25 cellular contexts compared by ENCODE assay signal in the genomic region with DNA sequence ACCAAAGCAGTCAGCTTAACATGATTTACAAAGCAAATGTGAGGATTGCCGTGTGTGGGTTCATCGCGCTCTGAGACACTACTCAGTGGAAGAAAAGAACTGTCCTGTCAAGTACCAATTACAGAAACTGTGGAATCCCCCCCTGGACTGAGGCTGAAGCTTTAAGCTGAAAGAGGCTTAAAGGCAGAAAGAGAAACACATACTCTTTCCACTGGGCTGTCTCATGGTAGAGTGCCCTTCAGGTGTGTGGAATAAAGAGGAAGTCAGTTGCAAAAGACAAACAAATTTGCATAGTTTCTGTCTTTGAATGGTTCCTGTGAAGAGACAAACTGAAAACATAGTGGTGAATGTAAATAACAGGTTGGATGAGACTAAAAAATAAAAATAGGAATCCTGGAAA.
DNase-seq lines count a peak whose midpoint lies in the region; ATAC-seq and TF ChIP-seq lines count a peak whose summit lies in the region.
"Had no signal": no experiment of that assay in that cellular context is flagged by ENCODE, and none has a peak within 500 bp of the region (broad histone marks: within the 10 kb centered on the region; RNA-seq: fewer than 3 reads in every experiment).

No MANE protein-coding gene starts in this region.

- TF ChIP-seq POLR2A in esophagus muscularis mucosa (IDR thresholded peaks at IDR 0.05; ENCODE audit: low read depth): no peak

- no peaks in the 10 kb centered on the region for H3K4me1 ChIP-seq in esophagus muscularis mucosa
- H3K4me1 ChIP-seq: breast epithelium, heart right ventricle, psoas muscle, transverse colon had no signal

- H3K36me3 ChIP-seq in H7 (replicated peaks; ENCODE audit: control insufficient read depth, insufficient read depth, low read length) (no peaks in the 10 kb centered on the region), esophagus muscularis mucosa (no peaks in the 10 kb centered on the region)
- H3K36me3 ChIP-seq: breast epithelium, heart right ventricle, transverse colon had no signal

- ATAC-seq in GM19351 (IDR thresholded peaks at IDR 0.05; ENCODE audit: unreplicated experiment) (peak; percentile 73), HG03342 (IDR thresholded peaks at IDR 0.05; ENCODE audit: unreplicated experiment) (peak; percentile 77), HG03135 (IDR thresholded peaks at IDR 0.05; ENCODE audit: unreplicated experiment) (no peak)
- ATAC-seq: heart right ventricle, left lobe of liver, psoas muscle had no signal

- H3K27ac ChIP-seq in esophagus muscularis mucosa (replicated peaks in 1 of 4): no peak overlapping the region
- H3K27ac ChIP-seq: breast epithelium, heart right ventricle, psoas muscle, transverse colon, VCaP had no signal

- H3K9me3 ChIP-seq in esophagus muscularis mucosa: peaks cover 0 to 6% (median 0%) of the 10 kb centered on the region in 4 donors
- H3K9me3 ChIP-seq: psoas muscle, transverse colon had no signal

- 73% methylated on average over 3 of the region's 3 CpGs for WGBS in esophagus muscularis mucosa

- no peak for TF ChIP-seq CTCF in esophagus muscularis mucosa (IDR thresholded peaks at IDR 0.05)

- no peak for TF ChIP-seq EP300 in esophagus muscularis mucosa (IDR thresholded peaks at IDR 0.05)

- H3K4me3 ChIP-seq in H7 (ENCODE audit: insufficient read depth, low read depth, low read length) (no peak overlapping the region), esophagus muscularis mucosa (no peak overlapping the region)
- H3K4me3 ChIP-seq: breast epithelium, heart right ventricle, psoas muscle, transverse colon had no signal

- intact Hi-C loops in esophagus muscularis mucosa (cut with DNase I): no loop called here

- DNase-seq in H7 (peak; percentile 1), medulla oblongata (ENCODE audit: extremely low spot score) (no peak), esophagus muscularis mucosa (ENCODE audit: extremely low spot score) (no peak), iPS-NIHi7 (ENCODE audit: extremely low spot score) (no peak)
- DNase-seq: activated CD4-positive, alpha-beta T cell treated with anti-CD3 and anti-CD28 coated beads, Interleukin-2, amount 10 ng/mL, durations not matched to agents 7 days and 5 days; activated naive CD4-positive, alpha-beta T cell treated with anti-CD3 and anti-CD28 coated beads, Interleukin-2, amount 10 ng/mL, durations not matched to agents 7 days and 5 days; amniotic stem cell; effector CD8-positive, alpha-beta T cell; erythroblast; foreskin fibroblast; HCEC 1CT; heart right ventricle; immature natural killer cell; mesendoderm; NCI-H2081; NCI-H226; psoas muscle; RPMI8226; transverse colon had no signal

- H3K27me3 ChIP-seq in H7 (ENCODE audit: control insufficient read depth, insufficient read depth, low read length) (no peaks in the 10 kb centered on the region), esophagus muscularis mucosa (no peaks in the 10 kb centered on the region)
- H3K27me3 ChIP-seq: breast epithelium, heart right ventricle, transverse colon had no signal
